8 cellular contexts compared by ENCODE assay signal in the genomic region with DNA sequence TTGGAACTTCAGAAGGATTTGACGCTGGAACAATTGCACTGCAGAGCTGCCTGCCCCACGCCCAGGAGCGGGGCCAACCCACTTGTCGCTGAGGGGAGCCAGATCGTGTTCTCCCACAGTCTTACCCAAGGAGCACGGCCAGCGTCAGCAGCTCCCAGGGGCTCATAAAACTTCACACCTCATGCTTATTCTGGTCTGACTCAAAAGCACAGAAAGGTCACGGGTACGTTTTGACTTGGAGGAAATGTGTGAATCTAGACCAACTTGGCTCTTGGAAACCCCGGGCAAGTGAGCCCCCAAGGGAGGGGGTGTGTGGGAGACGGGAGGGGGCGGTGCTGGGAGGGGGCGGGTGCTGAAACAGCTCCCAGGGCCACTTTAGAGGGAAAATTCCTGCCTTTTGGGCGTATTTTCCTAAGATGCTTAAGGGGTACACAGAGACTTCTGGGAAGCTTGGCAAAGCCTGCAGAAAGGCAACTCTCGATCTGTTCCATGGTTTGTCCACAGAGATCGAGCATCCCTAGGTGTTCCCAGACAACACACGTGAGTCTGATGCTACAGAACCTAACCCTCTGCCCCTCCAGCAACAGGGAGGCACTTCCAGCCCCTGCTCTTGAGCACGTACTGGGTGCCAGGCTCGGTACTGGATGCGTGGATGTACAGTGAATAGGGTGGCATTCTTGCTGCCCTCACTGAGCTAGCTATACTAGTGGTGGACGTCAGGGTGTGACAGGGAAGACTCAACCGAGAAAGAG.
DNase-seq lines count a peak whose midpoint lies in the region; ATAC-seq lines count a peak whose summit lies in the region.
"Had no signal": no experiment of that assay in that cellular context is flagged by ENCODE, and none has a peak within 500 bp of the region (broad histone marks: within the 10 kb centered on the region; RNA-seq: fewer than 3 reads in every experiment).

No MANE protein-coding gene starts in this region.

- peaks cover 0 to 5% (median 0%) of the 10 kb centered on the region in 3 experiments for H3K36me3 ChIP-seq in naive thymus-derived CD4-positive, alpha-beta T cell (ENCODE audit: control insufficient read depth in 2 of 3, insufficient read depth in 3 of 3, low read length in 3 of 3)
- no peaks in the 10 kb centered on the region for H3K36me3 ChIP-seq in subcutaneous abdominal adipose tissue (ENCODE audit: control insufficient read depth in 5 of 5, insufficient read depth in 5 of 5, low read length in 5 of 5)

- no peaks in the 10 kb centered on the region for H3K4me1 ChIP-seq in naive thymus-derived CD4-positive, alpha-beta T cell (ENCODE audit: control insufficient read depth in 2 of 2, insufficient read depth in 2 of 2, low read length in 2 of 2)
- peaks cover 8 to 23% (median 12%) of the 10 kb centered on the region in 5 donors for H3K4me1 ChIP-seq in subcutaneous abdominal adipose tissue (ENCODE audit: control insufficient read depth in 5 of 5, insufficient read depth in 5 of 5, low read length in 5 of 5)

- peaks cover 25% of the 10 kb centered on the region for H3K36me3 Mint-ChIP-seq in T-helper 2 cell treated with Interferon-gamma antibody and Interleukin-4, amounts not matched to agents 5 μg/mL and 100 μg/mL, for 36 hours (ENCODE audit: low read depth)
- peaks cover 4% of the 10 kb centered on the region for H3K36me3 Mint-ChIP-seq in central memory CD8-positive, alpha-beta T cell (ENCODE audit: insufficient read depth)
- peaks cover 4 to 26% (median 14%) of the 10 kb centered on the region in 5 donors for H3K36me3 Mint-ChIP-seq in naive thymus-derived CD4-positive, alpha-beta T cell

- H3K9me3 Mint-ChIP-seq in T-helper 2 cell treated with Interferon-gamma antibody and Interleukin-4, amounts not matched to agents 5 μg/mL and 100 μg/mL, for 36 hours: peaks cover 4% of the 10 kb centered on the region
- H3K9me3 Mint-ChIP-seq in central memory CD8-positive, alpha-beta T cell: no peaks in the 10 kb centered on the region
- H3K9me3 Mint-ChIP-seq in naive thymus-derived CD4-positive, alpha-beta T cell: peaks cover 0 to 3% (median 0%) of the 10 kb centered on the region in 11 donors

- no peaks in the 10 kb centered on the region for H3K27me3 ChIP-seq in naive thymus-derived CD4-positive, alpha-beta T cell (ENCODE audit: control insufficient read depth in 2 of 2, insufficient read depth in 2 of 2, low read length in 2 of 2)
- no peaks in the 10 kb centered on the region for H3K27me3 ChIP-seq in subcutaneous abdominal adipose tissue (ENCODE audit: control insufficient read depth in 5 of 5, insufficient read depth in 4 of 5, low read length in 5 of 5)

- intact Hi-C loops in naive thymus-derived CD4-positive, alpha-beta T cell (cut with micrococcal nuclease): no loop called here

- CTCF ChIA-PET in naive thymus-derived CD4-positive, alpha-beta T cell (lab: Charles Lee): no interaction called here

- H3K27ac Mint-ChIP-seq in T-helper 2 cell treated with Interferon-gamma antibody and Interleukin-4, amounts not matched to agents 5 μg/mL and 100 μg/mL, for 36 hours: no peak overlapping the region
- no peak overlapping the region for H3K27ac Mint-ChIP-seq in central memory CD8-positive, alpha-beta T cell (ENCODE audit: low read depth)
- H3K27ac Mint-ChIP-seq in naive thymus-derived CD4-positive, alpha-beta T cell: peak overlapping the region in 6 of 9 donors; percentile 3 to 75 (median 44)

- POLR2A ChIA-PET in naive thymus-derived CD4-positive, alpha-beta T cell (lab: Charles Lee): interaction anchor here (0.8 to 2.7 kb wide), 3 partner anchors 9 to 48 kb away, joined by 3 to 14 read pairs (median 3); no protein-coding TSS in a partner anchor

- H3K9ac ChIP-seq in subcutaneous abdominal adipose tissue (ENCODE audit: low read length in 5 of 5): peak overlapping the region in 2 of 5 donors; percentile 66 to 82

- no peaks in the 10 kb centered on the region for H3K27me3 Mint-ChIP-seq in T-helper 2 cell treated with Interferon-gamma antibody and Interleukin-4, amounts not matched to agents 5 μg/mL and 100 μg/mL, for 36 hours (ENCODE audit: low read depth)
- peaks cover 7% of the 10 kb centered on the region for H3K27me3 Mint-ChIP-seq in central memory CD8-positive, alpha-beta T cell
- no peaks in the 10 kb centered on the region for H3K27me3 Mint-ChIP-seq in naive thymus-derived CD4-positive, alpha-beta T cell

- no peak overlapping the region for H3K4me3 ChIP-seq in naive thymus-derived CD4-positive, alpha-beta T cell (ENCODE audit: low read length)
- H3K4me3 ChIP-seq in subcutaneous abdominal adipose tissue (ENCODE audit: low read depth in 1 of 5, low read length in 5 of 5): peak overlapping the region in 2 of 5 donors; percentile 22 to 48

- DNase-seq in T-helper 2 cell treated with Interferon-gamma antibody and Interleukin-4, amounts not matched to agents 5 μg/mL and 100 μg/mL, for 36 hours (ENCODE audit: low spot score): peak; percentile 72
- DNase-seq in central memory CD8-positive, alpha-beta T cell (ENCODE audit: low spot score in 2 of 2): no peak
- DNase-seq in naive thymus-derived CD4-positive, alpha-beta T cell: peak in 1 of 9 donors; percentile 54
- no peak for DNase-seq in NCI-H1436 (lab: John Stamatoyannopoulos, UW)
- no peak for DNase-seq in middle frontal gyrus (ENCODE audit: extremely low spot score, low spot score)
- no peak for DNase-seq in DMS53 (lab: John Stamatoyannopoulos, UW)
- DNase-seq: NCI-H526 treated with DMSO at 0.1 percent for 48 hours had no signal

- H3K4me1 Mint-ChIP-seq in T-helper 2 cell treated with Interferon-gamma antibody and Interleukin-4, amounts not matched to agents 5 μg/mL and 100 μg/mL, for 36 hours (ENCODE audit: low read depth): peaks cover 20% of the 10 kb centered on the region
- peaks cover 20% of the 10 kb centered on the region for H3K4me1 Mint-ChIP-seq in central memory CD8-positive, alpha-beta T cell
- H3K4me1 Mint-ChIP-seq in naive thymus-derived CD4-positive, alpha-beta T cell: peaks cover 11 to 34% (median 33%) of the 10 kb centered on the region in 7 donors

- peak; percentile 43 for ATAC-seq in central memory CD8-positive, alpha-beta T cell (replicated peaks; ENCODE audit: extremely low read depth, poor library complexity, severe bottlenecking)
- ATAC-seq in naive thymus-derived CD4-positive, alpha-beta T cell: no peak

- H3K27ac ChIP-seq in naive thymus-derived CD4-positive, alpha-beta T cell (ENCODE audit: low read depth, low read length): no peak overlapping the region
- H3K27ac ChIP-seq in subcutaneous abdominal adipose tissue (ENCODE audit: low read depth, low read length): peak overlapping the region; percentile 82

- no peak overlapping the region for H3K4me3 Mint-ChIP-seq in T-helper 2 cell treated with Interferon-gamma antibody and Interleukin-4, amounts not matched to agents 5 μg/mL and 100 μg/mL, for 36 hours
- H3K4me3 Mint-ChIP-seq in central memory CD8-positive, alpha-beta T cell: no peak overlapping the region
- peak overlapping the region in 1 of 10 donors; percentile 10 for H3K4me3 Mint-ChIP-seq in naive thymus-derived CD4-positive, alpha-beta T cell

- no peaks in the 10 kb centered on the region for H3K9me3 ChIP-seq in naive thymus-derived CD4-positive, alpha-beta T cell (ENCODE audit: control insufficient read depth in 2 of 3, low read length in 3 of 3)
- no peaks in the 10 kb centered on the region for H3K9me3 ChIP-seq in subcutaneous abdominal adipose tissue (ENCODE audit: control insufficient read depth in 5 of 5, low read length in 5 of 5)

Comparison
In these comparisons a context has a peak if more than half of its experiments do, and no peak if none do; other contexts are left out.
1. H3K27ac Mint-ChIP-seq: peak in naive thymus-derived CD4-positive, alpha-beta T cell (6 of 9); none in T-helper 2 cell treated with Interferon-gamma antibody and Interleukin-4, amounts not matched to agents 5 μg/mL and 100 μg/mL, for 36 hours (single experiment) and central memory CD8-positive, alpha-beta T cell (single experiment).